24 cellular contexts compared by ENCODE assay signal in genomic region chr5:42870882-42871418, GRCh38. TPM values are rescaled to one million over a fixed set of nuclear protein-coding genes. Genes with fewer than 3 reads are reported as not detected.
DNase-seq lines count a peak whose midpoint lies in the region; ATAC-seq, FAIRE-seq and TF ChIP-seq lines count a peak whose summit lies in the region.
"Had no signal": no experiment of that assay in that cellular context is flagged by ENCODE, and none has a peak within 500 bp of the region (broad histone marks: within the 10 kb centered on the region; RNA-seq: fewer than 3 reads in every experiment).

No MANE protein-coding gene starts in this region.

- H3K4me3 ChIP-seq in breast epithelium (no peak overlapping the region), H1 (ENCODE audit: extremely low read depth in 1 of 4, insufficient read depth in 2 of 4, low read depth in 3 of 4, low read length in 4 of 4) (no peak overlapping the region), liver (ENCODE audit: low read depth in 1 of 3, low read length in 3 of 3) (no peak overlapping the region), GM23248 (no peak overlapping the region)
- H3K4me3 ChIP-seq: BLaER1 treated with 17β-estradiol and CSF1 and Interleukin-3, amounts not matched to agents 10 nM and 100 nM; body of pancreas; GM12878; thoracic aorta had no signal

- in situ Hi-C loops in GM23248 (cut with MboI): no loop called here

- H4K8ac ChIP-seq in H1 (ENCODE audit: extremely low read depth, insufficient read depth, low read length): no peak overlapping the region; the same call in 1 of the 2 replicates

- H3K36me3 ChIP-seq in breast epithelium: no peaks in the 10 kb centered on the region
- H3K36me3 ChIP-seq in H1 (ENCODE audit: control insufficient read depth in 2 of 4, insufficient read depth in 4 of 4, low read length in 3 of 4): no peaks in the 10 kb centered on the region
- no peaks in the 10 kb centered on the region for H3K36me3 ChIP-seq in liver (ENCODE audit: control insufficient read depth in 4 of 4, insufficient read depth in 3 of 4, low read depth in 1 of 4, low read length in 3 of 4)
- no peaks in the 10 kb centered on the region for H3K36me3 ChIP-seq in GM23248 (ENCODE audit: low read depth)
- H3K36me3 ChIP-seq: BLaER1 treated with 17β-estradiol and CSF1 and Interleukin-3, amounts not matched to agents 10 nM and 100 nM; thoracic aorta had no signal

- intact Hi-C loops in MCF 10A (cut with micrococcal nuclease): no loop called here
- intact Hi-C loops in breast epithelium (cut with DNase I; ENCODE audit: low total_unique reads): no loop called here

- H3K9me3 Mint-ChIP-seq in MCF 10A (ENCODE audit: unreplicated experiment): no peaks in the 10 kb centered on the region

- no peaks in the 10 kb centered on the region for H3K9me2 ChIP-seq in GM23248 (ENCODE audit: insufficient read depth)

- no peak overlapping the region for H3K14ac ChIP-seq in H1 (ENCODE audit: insufficient read length)

- H3K18ac ChIP-seq in H1 (ENCODE audit: extremely low read depth, low read length): no peak overlapping the region

- H3K36me3 Mint-ChIP-seq in MCF 10A (ENCODE audit: insufficient read depth, unreplicated experiment): peaks cover 6% of the 10 kb centered on the region

- H3K4me1 ChIP-seq in breast epithelium (no peaks in the 10 kb centered on the region), H1 (replicated peaks in 1 of 4; ENCODE audit: control insufficient read depth in 3 of 4, insufficient read depth in 4 of 4, low read length in 3 of 4) (no peaks in the 10 kb centered on the region; a peak in 1 of 7 replicates), liver (ENCODE audit: control insufficient read depth in 4 of 4, insufficient read depth in 4 of 4, low read length in 3 of 4) (peaks cover 4 to 33% (median 22%) of the 10 kb centered on the region in 4 donors), GM23248 (ENCODE audit: insufficient read depth) (no peaks in the 10 kb centered on the region)
- H3K4me1 ChIP-seq: body of pancreas had no signal

- no peaks in the 10 kb centered on the region for H3K4me1 Mint-ChIP-seq in MCF 10A (ENCODE audit: insufficient read depth, unreplicated experiment)

- TF ChIP-seq EP300 in H1 (IDR thresholded peaks at IDR 0.05; ENCODE audit: borderline replicate concordance in 1 of 2, low read depth in 2 of 2, low read length in 2 of 2): no peak

- H3K56ac ChIP-seq in H1 (replicated peaks; ENCODE audit: insufficient read length, low read depth, low read length): no peak overlapping the region

- BruUV-seq in MCF 10A (replicated peaks; lab: Mats Ljungman, UMichigan): no TSS peak

- H3K4me3 Mint-ChIP-seq in MCF 10A (ENCODE audit: unreplicated experiment): no peak overlapping the region
- H3K4me3 Mint-ChIP-seq: activated CD4-positive, alpha-beta memory T cell treated with anti-CD3 and anti-CD28 coated beads, Interleukin-2, amount 10 ng/mL, durations not matched to agents 7 days and 5 days; activated T-cell treated with anti-CD3 and anti-CD28 coated beads, Interleukin-2, amount 50 U/mL, for 24 hours; memory B cell; T-helper 1 cell treated with Interleukin-12 subunit alpha and Interleukin-12 subunit beta and Interleukin-4 antibody, amounts not matched to agents 30 μg/mL and 1 μg/mL, for 36 hours had no signal

- WGBS in H1 (ENCODE audit: extremely low coverage in 1 of 2, insufficient coverage in 1 of 2, insufficient read length in 1 of 2, insufficient replicate concordance in 2 of 2, low coverage in 1 of 2, low lambda C conversion rate in 2 of 2, missing lambda C conversion rate in 1 of 2), 2 experiments: 95% methylated on average over 4 of the region's 4 CpGs; no CpG with 5 or more reads in 1 of the 2 experiments
- 78% methylated on average over 4 of the region's 4 CpGs for WGBS in liver
- 67 to 70% methylated on average over 4 of the region's 4 CpGs for WGBS in GM23248 (ENCODE audit: low coverage in 1 of 2, low lambda C conversion rate in 2 of 2, missing lambda C conversion rate in 2 of 2), 2 experiments

- no peaks in the 10 kb centered on the region for H3K27me3 Mint-ChIP-seq in MCF 10A (ENCODE audit: insufficient read depth, unreplicated experiment)

- no peak overlapping the region for H3K27ac Mint-ChIP-seq in MCF 10A (ENCODE audit: low read depth, unreplicated experiment)
- H3K27ac Mint-ChIP-seq: activated CD4-positive, alpha-beta memory T cell treated with anti-CD3 and anti-CD28 coated beads, Interleukin-2, amount 10 ng/mL, durations not matched to agents 7 days and 5 days; activated naive CD4-positive, alpha-beta T cell treated with anti-CD3 and anti-CD28 coated beads, Interleukin-2, amount 50 U/mL, for 72 hours; activated T-cell treated with anti-CD3 and anti-CD28 coated beads, Interleukin-2, amount 50 U/mL, for 24 hours; memory B cell; T-helper 1 cell treated with Interleukin-12 subunit alpha and Interleukin-12 subunit beta and Interleukin-4 antibody, amounts not matched to agents 30 μg/mL and 1 μg/mL, for 36 hours had no signal

- TF ChIP-seq CTCF in MCF 10A (IDR thresholded peaks at IDR 0.05; ENCODE audit: unreplicated experiment) (no peak), breast epithelium (IDR thresholded peaks at IDR 0.05) (no peak), H1 (IDR thresholded peaks at IDR 0.05; ENCODE audit: control extremely low read depth in 1 of 3, insufficient read depth in 1 of 3, low read depth in 1 of 3, low read length in 3 of 3) (no peak), liver (IDR thresholded peaks at IDR 0.05; ENCODE audit: low read depth, low read length, missing input control) (no peak)

- no peaks in the 10 kb centered on the region; the same call in 1 of the 2 replicates for H3K23me2 ChIP-seq in H1 (ENCODE audit: low read depth, low read length)

- POLR2A ChIA-PET in MCF 10A (lab: Yijun Ruan, JAX): interaction anchor here (1.8 kb wide), 1 partner anchor 60 kb away, joined by 9 read pairs; the partner anchor contains the start of gene SELENOP
- POLR2A ChIA-PET in H1 (lab: Charles Lee; ENCODE audit: partially characterized antibody): no interaction called here

- no peak for FAIRE-seq in H1 (lab: Jason Lieb, UNC)
- FAIRE-seq: A204.1, GM12878 had no signal

- no peaks in the 10 kb centered on the region for H3K9me3 ChIP-seq in breast epithelium
- H3K9me3 ChIP-seq in H1 (ENCODE audit: insufficient read depth in 2 of 2, low read depth in 1 of 2, low read length in 1 of 2): no peaks in the 10 kb centered on the region
- no peaks in the 10 kb centered on the region for H3K9me3 ChIP-seq in liver (ENCODE audit: control insufficient read depth in 4 of 4, low read length in 3 of 4)
- H3K9me3 ChIP-seq in GM23248 (ENCODE audit: low read depth): no peaks in the 10 kb centered on the region
- H3K9me3 ChIP-seq: body of pancreas had no signal

- H3K4ac ChIP-seq in H1 (replicated peaks; ENCODE audit: insufficient read length, low read depth, low read length): no peak overlapping the region

- no peak overlapping the region for H2BK5ac ChIP-seq in H1 (ENCODE audit: low read depth, low read length)

- no peak overlapping the region for H3K27ac ChIP-seq in breast epithelium
- H3K27ac ChIP-seq in H1 (ENCODE audit: low read depth, low read length): no peak overlapping the region
- H3K27ac ChIP-seq in liver (ENCODE audit: low read depth in 1 of 2, low read length in 2 of 2): no peak overlapping the region
- no peak overlapping the region for H3K27ac ChIP-seq in GM23248
- H3K27ac ChIP-seq: BLaER1 treated with 17β-estradiol and CSF1 and Interleukin-3, amounts not matched to agents 10 nM and 100 nM; body of pancreas; thoracic aorta had no signal

- H3K79me2 ChIP-seq in H1 (ENCODE audit: control insufficient read depth in 1 of 2, insufficient read depth in 2 of 2, low read length in 2 of 2): no peaks in the 10 kb centered on the region
- H3K79me2 ChIP-seq in GM23248 (ENCODE audit: insufficient read depth): no peaks in the 10 kb centered on the region

- no peak overlapping the region for H3K23ac ChIP-seq in H1 (ENCODE audit: insufficient read length)

- no peak overlapping the region for H2BK20ac ChIP-seq in H1 (ENCODE audit: low read length)

- no peak overlapping the region for H4K5ac ChIP-seq in H1 (ENCODE audit: insufficient read length, low read depth, low read length)

- H3K79me1 ChIP-seq in H1 (ENCODE audit: low read depth, low read length): no peaks in the 10 kb centered on the region

- no peaks in the 10 kb centered on the region for H3F3A ChIP-seq in GM23248 (ENCODE audit: insufficient read depth)

- H2BK120ac ChIP-seq in H1 (replicated peaks; ENCODE audit: low read depth, low read length): no peak overlapping the region

- no peak overlapping the region for H2AK5ac ChIP-seq in H1 (ENCODE audit: low read depth, low read length)

- DNase-seq in MCF 10A (ENCODE audit: unreplicated experiment) (peak; percentile 20), breast epithelium (ENCODE audit: low spot score in 2 of 2) (no peak), H1 (ENCODE audit: low read depth in 1 of 2, low spot score in 2 of 2) (no peak), GM23248 (no peak), SHP77 (lab: John Stamatoyannopoulos, UW) (no peak), T-helper 1 cell (no peak)
- DNase-seq: activated CD4-positive, alpha-beta memory T cell treated with anti-CD3 and anti-CD28 coated beads, Interleukin-2, amount 10 ng/mL, durations not matched to agents 7 days and 5 days; activated T-cell treated with anti-CD3 and anti-CD28 coated beads, Interleukin-2, amount 50 U/mL, for 24 hours; body of pancreas; dermis blood vessel endothelial cell; GDM1; NCI-H187; NCI-H446; NK-92 treated with Interleukin-12 subunit alpha and Interleukin-12 subunit beta, amount 100 ng/mL, for 24 hours; Right ventricle myocardium superior had no signal

- TF ChIP-seq RAD21 in H1 (IDR thresholded peaks at IDR 0.05 in 1 of 2, conservative IDR thresholded peaks at IDR 0.05 in 1 of 2; ENCODE audit: low read depth in 2 of 2, low read length in 2 of 2) (no peak; a peak in 1 of 4 replicates), liver (IDR thresholded peaks at IDR 0.05) (peak; percentile 41 to 48)

- H3K9ac ChIP-seq in H1 (replicated peaks in 1 of 4; ENCODE audit: extremely low read depth in 1 of 4, low read depth in 3 of 4, low read length in 3 of 4): no peak overlapping the region
- H3K9ac ChIP-seq in liver (ENCODE audit: low read depth in 1 of 2, low read length in 2 of 2): no peak overlapping the region
- H3K9ac ChIP-seq in GM23248: no peak overlapping the region
- H3K9ac ChIP-seq: BLaER1 treated with 17β-estradiol and CSF1 and Interleukin-3, amounts not matched to agents 10 nM and 100 nM had no signal

- H3K4me2 ChIP-seq in H1 (ENCODE audit: insufficient read depth in 1 of 2, low read depth in 2 of 2, low read length in 2 of 2) (no peak overlapping the region), GM23248 (ENCODE audit: unreplicated experiment) (no peak overlapping the region)
- H3K4me2 ChIP-seq: BLaER1 treated with 17β-estradiol and CSF1 and Interleukin-3, amounts not matched to agents 10 nM and 100 nM had no signal

- no peak for ATAC-seq in HG03520 (IDR thresholded peaks at IDR 0.05; ENCODE audit: unreplicated experiment)
- ATAC-seq: activated naive CD4-positive, alpha-beta T cell treated with anti-CD3 and anti-CD28 coated beads, Interleukin-2, amount 50 U/mL, for 72 hours; body of pancreas; GM12878 had no signal

- 0 out of 2 replicates have a peak overlapping the region, but pooled peaks have one; percentile 70 for H2AFZ ChIP-seq in H1 (ENCODE audit: low read length)
- no peak overlapping the region for H2AFZ ChIP-seq in GM23248

- TF ChIP-seq POLR2A in breast epithelium (IDR thresholded peaks at IDR 0.05): no peak
- no peak for TF ChIP-seq POLR2A in H1 (IDR thresholded peaks at IDR 0.05; ENCODE audit: control extremely low read depth in 1 of 2, low read depth in 2 of 2, low read length in 2 of 2)

- H4K20me1 ChIP-seq in H1 (replicated peaks in 1 of 2; ENCODE audit: control insufficient read depth in 1 of 2, insufficient read depth in 2 of 2, low read length in 2 of 2) (no peaks in the 10 kb centered on the region), GM23248 (ENCODE audit: insufficient read depth) (no peaks in the 10 kb centered on the region)
- H4K20me1 ChIP-seq: BLaER1 treated with 17β-estradiol and CSF1 and Interleukin-3, amounts not matched to agents 10 nM and 100 nM had no signal

- no peak overlapping the region for H2BK12ac ChIP-seq in H1 (ENCODE audit: low read depth, low read length)

- CTCF ChIA-PET in MCF 10A (lab: Yijun Ruan, JAX): interaction anchor here (0.9 to 1.3 kb wide), 5 partner anchors 11 to 44 kb away, joined by 3 to 4 read pairs (median 4); no protein-coding TSS in a partner anchor
- CTCF ChIA-PET in H1 (lab: Charles Lee; ENCODE audit: partially characterized antibody): interaction anchor here (0.6 to 1.9 kb wide), 9 partner anchors 23 to 834 kb away, joined by 3 to 5 read pairs (median 3); no protein-coding TSS in a partner anchor

- no peak overlapping the region for H2BK15ac ChIP-seq in H1 (ENCODE audit: low read length)

- H3K27me3 ChIP-seq in breast epithelium: no peaks in the 10 kb centered on the region
- no peaks in the 10 kb centered on the region for H3K27me3 ChIP-seq in H1 (replicated peaks in 1 of 4; ENCODE audit: control insufficient read depth in 3 of 4, extremely low read depth in 1 of 4, insufficient read depth in 3 of 4, low read length in 3 of 4)
- H3K27me3 ChIP-seq in liver (ENCODE audit: control insufficient read depth in 4 of 4, insufficient read depth in 4 of 4, low read length in 3 of 4): no peaks in the 10 kb centered on the region
- H3K27me3 ChIP-seq in GM23248 (replicated peaks; ENCODE audit: insufficient read depth): peaks cover 14% of the 10 kb centered on the region; the same call in 1 of the 2 replicates
- H3K27me3 ChIP-seq: BLaER1 treated with 17β-estradiol and CSF1 and Interleukin-3, amounts not matched to agents 10 nM and 100 nM; body of pancreas had no signal

- no peak overlapping the region for H4K91ac ChIP-seq in H1 (replicated peaks; ENCODE audit: insufficient read length, low read length)

RNA-seq across cellular contexts. Expression of gene SELENOP, which starts 59.3 kb away (rescaled TPM):
- total RNA-seq in MCF 10A (2022) (5.8 and 8.3 TPM in 2 replicates), breast epithelium (1,000 to 10,000 TPM in 2 of 3 donors, 100 to 1,000 TPM in 1; 509 to 1,868 (median 1,002) TPM), liver (1,000 to 10,000 TPM in 1 of 2 donors, 100 to 1,000 TPM in 1; 944 to 1,776 TPM)
- 17.0 and 19.4 TPM in 2 replicates for total RNA-seq in H1 (2021; fragmentation: NEBNext Ultra II Directional; extraction: Animal tissue kit (Norgen Biotek cat#: 25700))
- polyA plus RNA-seq in H1 (2011; rRNA removed) (4.9 and 5.5 TPM in 2 replicates), liver (1,000 to 10,000 TPM in 1 of 2 donors, 100 to 1,000 TPM in 1; 880 to 1,788 TPM), GM23248 (2016; fragmentation: Nextera tagmentation; extraction: Ambion mirVana) (1.2 and 1.5 TPM in 2 replicates)
- 8.5 TPM for polyA plus RNA-seq in H1 (2011; cell fraction: cytosol; rRNA removed)
- polyA plus RNA-seq in H1 (2011; cell fraction: nucleus; rRNA removed): 6.1 TPM
- 9.6 to 15.1 TPM (median 11.2 TPM) in 4 replicates for polyA plus RNA-seq in H1 (2012, experiment 1 of 2)
- polyA plus RNA-seq in H1 (2012, experiment 2 of 2): 2.6 TPM
- 8.4 TPM for polyA plus RNA-seq in H1 (2013, experiment 1 of 2)
- polyA plus RNA-seq in H1 (2013, experiment 2 of 2): 8.9 TPM
- 10.4 and 11.3 TPM in 2 replicates for polyA minus RNA-seq in H1 (2011; rRNA and poly(A)+ RNA removed)
- 7.8 TPM for polyA minus RNA-seq in H1 (2011; cell fraction: cytosol; rRNA and poly(A)+ RNA removed)
- 15.9 TPM for polyA minus RNA-seq in H1 (2011; cell fraction: nucleus; rRNA and poly(A)+ RNA removed)
- 1.4 and 1.5 TPM in 2 replicates for total RNA-seq in GM23248 (2014; rRNA removed; shearing (Covaris generic))
- total RNA-seq: activated naive CD4-positive, alpha-beta T cell treated with anti-CD3 and anti-CD28 coated beads, Interleukin-2, amount 50 U/mL, for 72 hours had no signal

Comparison
In these comparisons a context has a peak if more than half of its experiments do, and no peak if none do; other contexts are left out.
1. RNA of gene SELENOP, which starts 59.3 kb away (total RNA-seq): 944 to 1,776 TPM in liver and 509 to 1,868 TPM in breast epithelium; 17.0 to 19.4 TPM in H1, 5.8 to 8.3 TPM in MCF 10A and 1.4 to 1.5 TPM in GM23248; every median in the first group is over 10 times any median in the second.